ENCODE assay signal across 10 cellular contexts in the genomic region with DNA sequence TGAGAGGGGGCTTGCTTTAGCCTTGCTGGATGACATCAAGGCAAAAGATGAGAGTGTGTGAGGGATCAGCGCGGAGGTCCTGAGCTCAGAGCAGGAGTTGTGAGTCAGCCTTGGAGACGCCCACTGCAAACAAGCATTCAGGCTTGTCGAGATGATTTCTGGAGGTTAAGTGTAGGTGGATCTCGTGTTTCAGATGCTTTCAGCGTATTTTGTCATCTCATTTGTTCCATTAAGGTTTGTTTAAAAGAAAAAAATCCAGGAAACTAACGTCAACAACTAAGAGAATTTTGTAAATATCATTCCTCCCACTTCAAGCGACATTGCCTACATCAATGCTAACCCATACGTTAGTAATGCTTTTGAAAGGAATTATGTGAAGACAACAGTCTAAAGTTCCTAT.
DNase-seq lines count a peak whose midpoint lies in the region; ATAC-seq lines count a peak whose summit lies in the region.
"Had no signal": no experiment of that assay in that cellular context is flagged by ENCODE, and none has a peak within 500 bp of the region (broad histone marks: within the 10 kb centered on the region; RNA-seq: fewer than 3 reads in every experiment).

No MANE protein-coding gene starts in this region.

- ATAC-seq in sciatic nerve: no peak
- ATAC-seq: gastroesophageal sphincter had no signal

- DNase-seq in SIG-M5 treated with dmso at 0.1 percent for 504 hours (lab: John Stamatoyannopoulos, UW; ENCODE audit: unreplicated experiment) (peak; percentile 15), SIG-M5 (lab: John Stamatoyannopoulos, UW) (no peak), glomerular visceral epithelial cell (ENCODE audit: extremely low spot score) (peak; percentile 25), sciatic nerve (ENCODE audit: low spot score) (no peak), DMS 273 (lab: John Stamatoyannopoulos, UW; ENCODE audit: unreplicated experiment) (no peak), NCI-H345 (lab: John Stamatoyannopoulos, UW) (no peak)
- DNase-seq in activated T-cell treated with anti-CD3 and anti-CD28 coated beads, Interleukin-2, amount 50 U/mL, for 48 hours: peak; percentile 38 to 51
- DNase-seq in stimulated activated CD4-positive, alpha-beta T cell treated with anti-CD3 and anti-CD28 coated beads, Interleukin-1b, Interleukin-23, amount 100 ng/mL, for 48 hours: peak; percentile 23
- DNase-seq: central memory CD4-positive, alpha-beta T cell had no signal

- intact Hi-C loops in sciatic nerve (cut with DNase I): no loop called here

Comparison
In these comparisons a context has a peak if more than half of its experiments do, and no peak if none do; other contexts are left out.
1. DNase-seq: peak in SIG-M5 treated with dmso at 0.1 percent for 504 hours (single experiment), activated T-cell treated with anti-CD3 and anti-CD28 coated beads, Interleukin-2, amount 50 U/mL, for 48 hours (2 of 2), glomerular visceral epithelial cell (single experiment) and stimulated activated CD4-positive, alpha-beta T cell treated with anti-CD3 and anti-CD28 coated beads, Interleukin-1b, Interleukin-23, amount 100 ng/mL, for 48 hours (single experiment); none in SIG-M5 (single experiment), sciatic nerve (single experiment), DMS 273 (single experiment) and NCI-H345 (single experiment).